ENCODE assay signal across 1 cellular context in genomic region chr20:50580016-50580747, GRCh38.
A peak's percentile ranks its signal among the peaks of the same experiment; 100 is the strongest.
TF ChIP-seq lines count a peak whose summit lies in the region.

No MANE protein-coding gene starts in this region.

TF ChIP-seq in HEK293, 187 proteins besides CTCF, POLR2A, EP300 and RAD21 (continued from another document):
- TF ChIP-seq ATF2 (tag by site-specific recombination; IDR thresholded peaks at IDR 0.05; ENCODE audit: low read depth) (no peak), ZNF473 (tag by site-specific recombination; IDR thresholded peaks at IDR 0.05) (no peak), GLIS1 (tag by site-specific recombination; IDR thresholded peaks at IDR 0.05) (peak; percentile 51; the same call in 1 of the 2 replicates), ZNF2 (tag by site-specific recombination; IDR thresholded peaks at IDR 0.05) (0 out of 2 replicates have a peak, but pooled peaks have one; percentile 35), ZBTB21 (tag by site-specific recombination; IDR thresholded peaks at IDR 0.05) (no peak), ZNF555 (tag by site-specific recombination; conservative IDR thresholded peaks at IDR 0.05) (no peak), HOXA7 (CRISPR knock-in tag; IDR thresholded peaks at IDR 0.05; ENCODE audit: borderline replicate concordance) (no peak), ZNF19 (tag by site-specific recombination; IDR thresholded peaks at IDR 0.05; ENCODE audit: low read depth) (no peak), IKZF3 (tag by site-specific recombination; IDR thresholded peaks at IDR 0.05) (0 out of 2 replicates have a peak, but pooled peaks have one; percentile 10), GLIS2 (tag by site-specific recombination; IDR thresholded peaks at IDR 0.05) (peak; percentile 70), ZSCAN30 (tag by site-specific recombination; IDR thresholded peaks at IDR 0.05) (peak; percentile 97), ZBTB48 (tag by site-specific recombination; IDR thresholded peaks at IDR 0.05) (no peak), ZNF404 (tag by site-specific recombination; IDR thresholded peaks at IDR 0.05) (no peak), TRIM28 (IDR thresholded peaks at IDR 0.05; ENCODE audit: borderline replicate concordance, low read length) (no peak), ZBTB10 (tag by site-specific recombination; IDR thresholded peaks at IDR 0.05) (no peak), ZNF132 (tag by site-specific recombination; IDR thresholded peaks at IDR 0.05; ENCODE audit: borderline replicate concordance) (no peak), ZNF560 (tag by site-specific recombination; IDR thresholded peaks at IDR 0.05; ENCODE audit: borderline replicate concordance) (no peak), ZBTB1 (tag by site-specific recombination; IDR thresholded peaks at IDR 0.05) (no peak), ZNF561 (tag by site-specific recombination; IDR thresholded peaks at IDR 0.05; ENCODE audit: borderline replicate concordance) (peak; percentile 79)
- TF ChIP-seq, protein P1, sequence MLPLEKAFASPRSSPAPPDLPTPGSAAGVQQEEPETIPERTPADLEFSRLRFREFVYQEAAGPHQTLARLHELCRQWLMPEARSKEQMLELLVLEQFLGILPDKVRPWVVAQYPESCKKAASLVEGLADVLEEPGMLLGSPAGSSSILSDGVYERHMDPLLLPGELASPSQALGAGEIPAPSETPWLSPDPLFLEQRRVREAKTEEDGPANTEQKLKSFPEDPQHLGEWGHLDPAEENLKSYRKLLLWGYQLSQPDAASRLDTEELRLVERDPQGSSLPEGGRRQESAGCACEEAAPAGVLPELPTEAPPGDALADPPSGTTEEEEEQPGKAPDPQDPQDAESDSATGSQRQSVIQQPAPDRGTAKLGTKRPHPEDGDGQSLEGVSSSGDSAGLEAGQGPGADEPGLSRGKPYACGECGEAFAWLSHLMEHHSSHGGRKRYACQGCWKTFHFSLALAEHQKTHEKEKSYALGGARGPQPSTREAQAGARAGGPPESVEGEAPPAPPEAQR (tag by site-specific recombination; IDR thresholded peaks at IDR 0.05) = no peak
TF ChIP-seq in HEK293: peak in this region for 11.
